1 cellular context compared by ENCODE assay signal in the genomic region with DNA sequence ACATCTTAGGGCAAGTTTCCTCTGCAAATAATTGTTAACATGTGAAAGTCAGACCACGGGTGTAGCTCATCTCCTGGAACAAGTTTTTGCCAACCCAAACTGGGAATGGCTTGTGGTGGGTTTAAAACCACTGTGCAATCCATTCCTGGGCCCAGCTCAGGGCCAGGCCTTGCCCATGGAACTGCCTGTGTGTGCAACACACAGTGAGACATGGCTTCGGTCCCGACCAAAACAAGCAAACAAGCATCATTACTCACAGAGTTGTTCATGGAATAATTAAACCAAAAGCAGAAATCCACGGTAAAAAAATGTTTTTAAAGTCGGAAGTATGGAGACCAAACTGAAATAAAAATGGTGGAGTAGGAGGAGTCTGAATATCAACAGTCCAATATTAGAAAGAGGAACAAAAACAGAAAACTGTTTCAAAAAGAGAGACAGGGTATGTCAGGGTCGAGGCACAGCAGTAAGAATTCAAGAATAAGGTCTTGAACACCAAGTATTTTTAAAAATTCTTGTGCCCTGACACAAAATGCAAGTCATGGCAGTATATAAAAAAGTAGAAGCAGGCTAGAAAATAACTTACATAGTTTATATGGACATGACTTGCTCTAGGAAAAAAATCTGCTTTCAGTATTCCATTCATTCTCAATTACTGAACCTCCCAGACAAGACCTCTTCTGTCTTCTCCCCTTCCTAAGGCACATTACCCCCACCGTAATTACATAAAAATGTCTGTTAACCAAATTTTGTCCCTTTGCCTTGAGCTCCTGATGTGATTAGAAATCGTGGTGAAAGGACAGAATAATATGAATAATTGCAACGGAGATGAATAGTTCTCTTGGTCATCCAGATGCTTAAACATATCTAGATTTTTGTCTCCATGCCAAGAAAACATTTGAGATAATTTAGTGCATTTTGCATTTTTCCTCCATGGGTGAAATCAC.
TF ChIP-seq lines count a peak whose summit lies in the region.

No MANE protein-coding gene starts in this region.

TF ChIP-seq in IMR-90, 13 proteins besides CTCF, POLR2A, EP300 and RAD21 (continued from another document):
- TF ChIP-seq NFE2L2 (IDR thresholded peaks at IDR 0.05; ENCODE audit: low read depth, low read length) (peak; percentile 85), ELK1 (IDR thresholded peaks at IDR 0.05; ENCODE audit: borderline replicate concordance, low read depth, low read length) (no peak), SMC3 (IDR thresholded peaks at IDR 0.05; ENCODE audit: low read depth, low read length) (no peak), MXI1 (IDR thresholded peaks at IDR 0.05; ENCODE audit: borderline replicate concordance, low read depth, low read length) (no peak), MAZ (IDR thresholded peaks at IDR 0.05; ENCODE audit: borderline replicate concordance, low read depth, low read length) (no peak)
